ENCODE assay signal across 20 cellular contexts in genomic region chr12:19307451-19307850, GRCh38.
DNase-seq lines count a peak whose midpoint lies in the region; ATAC-seq, FAIRE-seq and TF ChIP-seq lines count a peak whose summit lies in the region.
"Had no signal": no experiment of that assay in that cellular context is flagged by ENCODE, and none has a peak within 500 bp of the region (broad histone marks: within the 10 kb centered on the region; RNA-seq: fewer than 3 reads in every experiment).

No MANE protein-coding gene starts in this region.

- H2AFZ ChIP-seq in GM23338 (no peak overlapping the region), astrocyte (ENCODE audit: low read depth, low read length) (no peak overlapping the region)
- H2AFZ ChIP-seq: GM23248 had no signal

- H3K36me3 Mint-ChIP-seq in GM23338 (ENCODE audit: low read depth) (peaks cover 30% of the 10 kb centered on the region), astrocyte (ENCODE audit: low read depth, unreplicated experiment) (peaks cover 18% of the 10 kb centered on the region)
- H3K36me3 Mint-ChIP-seq: CD4-positive, CD25-positive, alpha-beta regulatory T cell; CD8-positive, alpha-beta T cell had no signal

- H3K4me3 ChIP-seq in GM23338: no peak overlapping the region
- H3K4me3 ChIP-seq in astrocyte (ENCODE audit: insufficient read depth, low read depth, low read length): no peak overlapping the region
- H3K4me3 ChIP-seq: A549, BLaER1, GM23248 had no signal

- no peaks in the 10 kb centered on the region; the same call in 1 of the 2 replicates for H3K36me3 ChIP-seq in GM23338 (ENCODE audit: insufficient read depth)
- no peaks in the 10 kb centered on the region for H3K36me3 ChIP-seq in astrocyte (ENCODE audit: insufficient read depth, low read length)

- peaks cover 3% of the 10 kb centered on the region; the same call in 1 of the 2 replicates for H3K9me2 ChIP-seq in GM23338 (ENCODE audit: insufficient read depth)

- H3K9ac ChIP-seq in astrocyte (ENCODE audit: low read length): no peak overlapping the region
- H3K9ac ChIP-seq: BLaER1, GM23248 had no signal

- no peaks in the 10 kb centered on the region for H3K4me1 ChIP-seq in GM23338 (ENCODE audit: insufficient read depth)
- no peaks in the 10 kb centered on the region for H3K4me1 ChIP-seq in astrocyte (ENCODE audit: insufficient read depth, low read length)
- H3K4me1 ChIP-seq: A549, BLaER1 had no signal

- H3K27ac ChIP-seq in GM23338 (ENCODE audit: low read depth) (peak overlapping the region; percentile 6; the same call in 1 of the 2 replicates), astrocyte (ENCODE audit: low read depth, low read length) (no peak overlapping the region)
- H3K27ac ChIP-seq: A549, BLaER1, C4-2B, GM23248 had no signal

- no peaks in the 10 kb centered on the region for H3K4me1 Mint-ChIP-seq in GM23338
- peaks cover 7% of the 10 kb centered on the region for H3K4me1 Mint-ChIP-seq in astrocyte (ENCODE audit: low read depth, unreplicated experiment)
- H3K4me1 Mint-ChIP-seq: B cell; CD4-positive, CD25-positive, alpha-beta regulatory T cell had no signal

- H3K27me3 Mint-ChIP-seq in GM23338 (ENCODE audit: insufficient read depth, low read depth, poor library complexity): peaks cover 14% of the 10 kb centered on the region
- no peaks in the 10 kb centered on the region for H3K27me3 Mint-ChIP-seq in astrocyte (ENCODE audit: low read depth, unreplicated experiment)
- H3K27me3 Mint-ChIP-seq: B cell had no signal

- H3F3A ChIP-seq in GM23338 (replicated peaks; ENCODE audit: low read depth): no peaks in the 10 kb centered on the region

- no peak for FAIRE-seq in astrocyte (lab: Jason Lieb, UNC)
- FAIRE-seq: A549, G401.6, GM12892 had no signal

- ATAC-seq in GM23338: no peak
- ATAC-seq in HG02678 (IDR thresholded peaks at IDR 0.05; ENCODE audit: unreplicated experiment): no peak
- ATAC-seq: A549; CD8-positive, alpha-beta T cell; HCT116 had no signal

- H3K27ac Mint-ChIP-seq in GM23338: no peak overlapping the region
- H3K27ac Mint-ChIP-seq in astrocyte (ENCODE audit: unreplicated experiment): peak overlapping the region; percentile 1
- H3K27ac Mint-ChIP-seq: B cell; CD4-positive, CD25-positive, alpha-beta regulatory T cell; CD8-positive, alpha-beta T cell; H9 had no signal

- DNase-seq in GM23338 (ENCODE audit: low spot score) (no peak), astrocyte (ENCODE audit: low read depth) (no peak), foreskin melanocyte (peak; percentile 57), pons (ENCODE audit: low spot score) (no peak), DMS 273 (lab: John Stamatoyannopoulos, UW; ENCODE audit: unreplicated experiment) (no peak), DMS153 (lab: John Stamatoyannopoulos, UW) (no peak)
- DNase-seq: 8988T; CD4-positive, CD25-positive, alpha-beta regulatory T cell; CD8-positive, alpha-beta T cell; DND-41; GM23248; H9 had no signal

- H3K79me2 ChIP-seq in GM23338 (replicated peaks; ENCODE audit: insufficient read depth) (no peaks in the 10 kb centered on the region), astrocyte (ENCODE audit: insufficient read depth, low read length) (no peaks in the 10 kb centered on the region)

- H4K20me1 ChIP-seq in GM23338 (replicated peaks; ENCODE audit: insufficient read depth) (no peaks in the 10 kb centered on the region), astrocyte (ENCODE audit: insufficient read depth, low read length) (no peaks in the 10 kb centered on the region)
- H4K20me1 ChIP-seq: BLaER1 had no signal

- H3K9me3 ChIP-seq in astrocyte (ENCODE audit: insufficient read depth, low read depth, low read length): no peaks in the 10 kb centered on the region
- H3K9me3 ChIP-seq: A549 had no signal

- H3K27me3 ChIP-seq in GM23338 (ENCODE audit: insufficient read depth): no peaks in the 10 kb centered on the region
- no peaks in the 10 kb centered on the region for H3K27me3 ChIP-seq in astrocyte (ENCODE audit: insufficient read depth, low read length)
- H3K27me3 ChIP-seq: BLaER1 had no signal

- TF ChIP-seq CTCF in GM23338 (conservative IDR thresholded peaks at IDR 0.05; ENCODE audit: low read depth in 2 of 2) (no peak), astrocyte (IDR thresholded peaks at IDR 0.05; ENCODE audit: insufficient read depth, low read depth, low read length) (no peak)

- H3K4me3 Mint-ChIP-seq in GM23338 (no peak overlapping the region), astrocyte (ENCODE audit: unreplicated experiment) (no peak overlapping the region)
- H3K4me3 Mint-ChIP-seq: B cell; CD4-positive, CD25-positive, alpha-beta regulatory T cell; CD8-positive, alpha-beta T cell; H9 had no signal

- H3K9me3 Mint-ChIP-seq in GM23338: no peaks in the 10 kb centered on the region; the same call in 2 of the 3 replicates
- H3K9me3 Mint-ChIP-seq in astrocyte (ENCODE audit: unreplicated experiment): no peaks in the 10 kb centered on the region
- H3K9me3 Mint-ChIP-seq: CD8-positive, alpha-beta T cell had no signal

- no peak overlapping the region for H3K4me2 ChIP-seq in GM23338
- H3K4me2 ChIP-seq in astrocyte (ENCODE audit: low read length): no peak overlapping the region
- H3K4me2 ChIP-seq: A549, BLaER1 had no signal

TF ChIP-seq in GM23338, 12 proteins besides CTCF, POLR2A, EP300 and RAD21:
- TF ChIP-seq EZH2phosphoT487 (IDR thresholded peaks at IDR 0.05; ENCODE audit: unreplicated experiment) (no peak), EZH2 (IDR thresholded peaks at IDR 0.05; ENCODE audit: low read depth, unreplicated experiment) (no peak), JUNB (IDR thresholded peaks at IDR 0.05; ENCODE audit: unreplicated experiment) (no peak), ZNF331 (CRISPR knock-in tag; IDR thresholded peaks at IDR 0.05; ENCODE audit: low read depth) (no peak), ZNF114 (CRISPR knock-in tag; IDR thresholded peaks at IDR 0.05) (no peak), STAT1 (IDR thresholded peaks at IDR 0.05; ENCODE audit: unreplicated experiment) (no peak), REST (IDR thresholded peaks at IDR 0.05; ENCODE audit: unreplicated experiment) (no peak)
TF ChIP-seq in GM23338: peak in this region for 0.
